In genomic region chr1:20785907-20786309, GRCh38 we compare ENCODE assay signal across 8 cellular contexts. TPM values are rescaled to one million over a fixed set of nuclear protein-coding genes. Genes with fewer than 3 reads are reported as not detected.
DNase-seq lines count a peak whose midpoint lies in the region; ATAC-seq and TF ChIP-seq lines count a peak whose summit lies in the region.

No MANE protein-coding gene starts in this region.

- H3K79me2 ChIP-seq in MM.1S (ENCODE audit: low read length): peaks cover 56% of the 10 kb centered on the region

- no peaks in the 10 kb centered on the region for H3K36me3 ChIP-seq in MM.1S (replicated peaks; ENCODE audit: insufficient read depth, low read length)
- no peaks in the 10 kb centered on the region for H3K36me3 ChIP-seq in mucosa of stomach (ENCODE audit: control insufficient read depth, insufficient read depth, low read length)

- peak overlapping the region; percentile 62 for H2AFZ ChIP-seq in MM.1S (ENCODE audit: low read length)

- H3K9me3 ChIP-seq in MM.1S (replicated peaks; ENCODE audit: insufficient read depth, low read length): no peaks in the 10 kb centered on the region
- H3K9me3 ChIP-seq in mucosa of stomach (ENCODE audit: control insufficient read depth, low read length): no peaks in the 10 kb centered on the region

- H3K4me1 ChIP-seq in MM.1S (ENCODE audit: low read length): peaks cover 11% of the 10 kb centered on the region; the same call in 1 of the 2 replicates
- peaks cover 21% of the 10 kb centered on the region for H3K4me1 ChIP-seq in mucosa of stomach (ENCODE audit: control insufficient read depth, insufficient read depth, low read length)

- H3F3A ChIP-seq in MM.1S (ENCODE audit: insufficient read depth, low read length): peaks cover 13% of the 10 kb centered on the region

- peak overlapping the region; percentile 82 for H3K27ac ChIP-seq in MM.1S (ENCODE audit: low read length)

- no peak for TF ChIP-seq CTCF in MM.1S (IDR thresholded peaks at IDR 0.05; ENCODE audit: low read length)
- no peak for TF ChIP-seq CTCF in choroid plexus epithelial cell (conservative IDR thresholded peaks at IDR 0.05; ENCODE audit: low read depth, low read length)

- H3K4me3 ChIP-seq in MM.1S (ENCODE audit: low read length) (peak overlapping the region; percentile 95), choroid plexus epithelial cell (ENCODE audit: low read depth, low read length) (peak overlapping the region; percentile 98), mucosa of stomach (ENCODE audit: low read length) (peak overlapping the region; percentile 31)

- no peaks in the 10 kb centered on the region for H3K27me3 ChIP-seq in MM.1S (replicated peaks; ENCODE audit: insufficient read depth, low read length)
- H3K27me3 ChIP-seq in mucosa of stomach (ENCODE audit: control insufficient read depth, insufficient read depth, low read length): no peaks in the 10 kb centered on the region

- peak overlapping the region; percentile 89 for H3K9ac ChIP-seq in MM.1S (ENCODE audit: low read length)
- H3K9ac ChIP-seq in mucosa of stomach (ENCODE audit: low read length): peak overlapping the region; percentile 89

- intact Hi-C loops in Right ventricle myocardium superior (cut with DNase I): no loop called here
- intact Hi-C loops in cardiac septum (cut with DNase I): loop anchor here (2.0 to 10.0 kb wide), 2 partner anchors 389 to 539 kb away; no protein-coding TSS in a partner anchor

- peak overlapping the region; percentile 81 for H3K4me2 ChIP-seq in MM.1S (ENCODE audit: low read depth, low read length)

- in situ Hi-C loops in KBM-7 (cut with MboI; ENCODE audit: low pct_unique_long_range_greater_than_20kb, low sequenced_read_pairs): no loop called here

- DNase-seq in Right ventricle myocardium superior (no peak), cardiac septum (ENCODE audit: low spot score) (no peak), MM.1S (no peak), choroid plexus epithelial cell (ENCODE audit: low read depth) (no peak), KBM-7 (no peak), OCI-M2 (lab: John Stamatoyannopoulos, UW; ENCODE audit: unreplicated experiment) (no peak)

- H3K9me2 ChIP-seq in MM.1S (replicated peaks; ENCODE audit: insufficient read depth, low read length): no peaks in the 10 kb centered on the region

- H4K20me1 ChIP-seq in MM.1S (ENCODE audit: insufficient read depth, low read length): peaks cover 20% of the 10 kb centered on the region

- ATAC-seq in Right ventricle myocardium superior (ENCODE audit: poor library complexity) (peak; percentile 2), HG02588 (IDR thresholded peaks at IDR 0.05; ENCODE audit: unreplicated experiment) (no peak)

RNA-seq across cellular contexts. Expression of gene HP1BP3, which starts 1.2 kb away (rescaled TPM):
- total RNA-seq in Right ventricle myocardium superior (118 TPM), cardiac septum (123 TPM)

RNA-seq across cellular contexts. Expression of gene SH2D5, which starts 53.4 kb away (rescaled TPM):
- total RNA-seq in Right ventricle myocardium superior (not detected), cardiac septum (not detected)

Comparison
In these comparisons a context has a peak if more than half of its experiments do, and no peak if none do; other contexts are left out.
1. H3K4me3 ChIP-seq: peak in every context shown above with its lines; median percentile 98 in choroid plexus epithelial cell; 95 in MM.1S; 31 in mucosa of stomach.